In genomic region chr6:43059168-43060033, GRCh38 we compare ENCODE assay signal across 8 cellular contexts. TPM values are rescaled to one million over a fixed set of nuclear protein-coding genes. Genes with fewer than 3 reads are reported as not detected.
DNase-seq lines count a peak whose midpoint lies in the region; ATAC-seq and TF ChIP-seq lines count a peak whose summit lies in the region.

KLC4 (plus strand) TSS chr6:43059631; CDS start chr6:43061336, 1,705 bp downstream.
MRPL2 (minus strand) TSS chr6:43059434; CDS start chr6:43059381, 53 bp downstream.

- H3K27ac ChIP-seq in muscle layer of colon (ENCODE audit: low read depth, low read length): peak within 1 kb of the TSS; percentile 93

- no peaks in the 10 kb centered on the region for H3K9me3 ChIP-seq in muscle layer of colon (ENCODE audit: low read length)

- H3K36me3 ChIP-seq in muscle layer of colon (ENCODE audit: insufficient read depth, low read length): peaks cover 24% of the 10 kb centered on the region

- H3K27me3 ChIP-seq in muscle layer of colon (ENCODE audit: control insufficient read depth in 1 of 2, insufficient read depth in 2 of 2, low read length in 2 of 2): no peaks in the 10 kb centered on the region

- peak within 1 kb of the TSS; percentile 82 for H3K9ac ChIP-seq in muscle layer of colon (ENCODE audit: low read length)

- in situ Hi-C loops in KBM-7 (cut with MboI; ENCODE audit: low pct_unique_long_range_greater_than_20kb, low sequenced_read_pairs): no loop called here

- peaks cover 28% of the 10 kb centered on the region for H3K4me1 ChIP-seq in muscle layer of colon (ENCODE audit: insufficient read depth, low read length)

- peak; percentile 94 for DNase-seq in DMS153 treated with DMSO at 0.1 percent for 48 hours (lab: John Stamatoyannopoulos, UW; ENCODE audit: unreplicated experiment)
- peak; percentile 99 for DNase-seq in KBM-7
- DNase-seq in activated T-cell treated with anti-CD3 and anti-CD28 coated beads, Interleukin-2, amount 50 U/mL, for 48 hours: peak; percentile 98 to 99
- DNase-seq in stimulated activated CD8-positive, alpha-beta memory T cell treated with anti-CD3 and anti-CD28 coated beads, Interleukin-7, amount 100 ng/mL, for 24 hours (ENCODE audit: low read depth): peak; percentile 97

- peak; percentile 69 for ATAC-seq in GM21717 (IDR thresholded peaks at IDR 0.05; ENCODE audit: unreplicated experiment)
- peak; percentile 97 for ATAC-seq in esophagus mucosa

- peak within 1 kb of the TSS; percentile 83 to 97 for H3K4me3 ChIP-seq in muscle layer of colon (ENCODE audit: low read depth in 1 of 2, low read length in 2 of 2)

TF ChIP-seq in PFSK-1, 5 proteins besides CTCF, POLR2A, EP300 and RAD21:
- TF ChIP-seq TAF1 (IDR thresholded peaks at IDR 0.05; ENCODE audit: borderline replicate concordance, insufficient read depth, low read length): peak; percentile 85; the same call in 1 of the 2 replicates
- TF ChIP-seq SIN3A (IDR thresholded peaks at IDR 0.05; ENCODE audit: borderline replicate concordance, insufficient read depth, low read length): peak; percentile 95; the same call in 1 of the 2 replicates
- no peak for TF ChIP-seq REST (IDR thresholded peaks at IDR 0.05; ENCODE audit: insufficient read depth in 1 of 2, low read depth in 2 of 2, low read length in 2 of 2)
- peak; percentile 83 for TF ChIP-seq POLR2AphosphoS5 (IDR thresholded peaks at IDR 0.05; ENCODE audit: low read depth, low read length)
- TF ChIP-seq FOXP2 (optimal IDR thresholded peaks at IDR 0.05; ENCODE audit: borderline replicate concordance, extremely low read depth, extremely low read length, insufficient read depth): no peak

RNA-seq across cellular contexts. Expression of gene KLC4, which starts in this region (rescaled TPM):
- polyA plus RNA-seq in PFSK-1 (2012; ENCODE audit: insufficient read length, low read depth): 36.4 TPM
- total RNA-seq in esophagus mucosa: 7.5 TPM

RNA-seq across cellular contexts. Expression of gene MRPL2, which starts in this region (rescaled TPM):
- 268 TPM for polyA plus RNA-seq in PFSK-1 (2012; ENCODE audit: insufficient read length, low read depth)
- total RNA-seq in esophagus mucosa: 45.0 TPM

Comparison
In these comparisons a context has a peak if more than half of its experiments do, and no peak if none do; other contexts are left out.
1. Peak in every context shown above with its lines: DNase-seq, ATAC-seq, H3K4me3 ChIP-seq and H3K27ac ChIP-seq.